8 cellular contexts compared by ENCODE assay signal in the genomic region with DNA sequence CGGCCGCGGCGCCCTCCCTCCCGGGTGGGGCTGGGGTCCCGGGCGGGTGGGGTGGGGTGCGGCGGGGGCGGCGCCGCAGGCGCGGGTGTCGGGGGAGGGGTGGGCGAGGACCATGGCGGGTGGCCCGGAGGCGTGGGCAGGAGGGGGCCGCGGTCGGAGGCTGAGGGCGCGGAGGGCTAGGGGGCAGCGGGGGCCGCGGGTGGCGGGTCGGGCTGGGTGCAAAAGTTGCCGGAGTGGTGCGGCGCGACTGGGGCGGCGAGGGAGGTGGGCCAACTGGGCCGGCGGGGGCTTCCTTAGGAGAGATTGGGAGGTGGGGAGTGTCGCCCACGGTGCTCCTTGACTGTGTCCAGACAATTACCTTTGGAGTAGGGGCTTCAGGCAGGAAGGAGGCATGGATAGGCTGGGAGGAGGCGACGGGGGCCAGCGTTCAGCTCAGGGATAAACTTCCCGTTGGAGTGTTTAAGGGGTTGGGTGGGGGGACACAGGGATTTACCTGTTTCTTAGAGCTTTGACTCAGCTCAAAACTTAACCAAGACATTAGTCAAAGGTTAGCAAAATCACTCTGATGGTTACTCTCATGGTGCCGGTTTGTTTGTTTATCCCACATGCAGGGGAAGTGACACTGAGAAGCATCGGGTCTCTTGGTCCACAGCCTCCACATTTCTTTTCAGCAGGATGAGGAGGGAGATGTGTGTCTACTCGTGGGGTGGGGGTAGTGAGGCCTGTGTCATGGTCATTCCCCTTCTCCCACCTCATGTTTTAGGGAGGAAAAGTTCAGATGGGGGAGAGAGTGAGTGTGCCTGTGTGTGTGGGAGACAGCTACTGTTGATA. TPM values are rescaled to one million over a fixed set of nuclear protein-coding genes. Genes with fewer than 3 reads are reported as not detected.
DNase-seq lines count a peak whose midpoint lies in the region; ATAC-seq, FAIRE-seq and TF ChIP-seq lines count a peak whose summit lies in the region.

No MANE protein-coding gene starts in this region.

- H4K20me1 ChIP-seq in BLaER1: peaks cover 50% of the 10 kb centered on the region
- H4K20me1 ChIP-seq in K562 (replicated peaks; ENCODE audit: control insufficient read depth, insufficient read depth, low read length): no peaks in the 10 kb centered on the region

- H3K4me2 ChIP-seq in BLaER1 (peak overlapping the region; percentile 92), K562 (ENCODE audit: insufficient read depth, low read length) (peak overlapping the region; percentile 92), skeletal muscle satellite cell (ENCODE audit: low read length) (peak overlapping the region; percentile 80)

- no peaks in the 10 kb centered on the region for H3K9me1 ChIP-seq in K562 (ENCODE audit: control insufficient read depth, insufficient read depth, low read length)

- peaks cover 34% of the 10 kb centered on the region for H3K4me1 Mint-ChIP-seq in T-helper 17 cell

- H3K9me3 ChIP-seq in BLaER1 (no peaks in the 10 kb centered on the region), T-helper 17 cell (ENCODE audit: control insufficient read depth, low read length, poor library complexity, severe bottlenecking) (no peaks in the 10 kb centered on the region), K562 (replicated peaks; ENCODE audit: control insufficient read depth, insufficient read depth, low read depth, low read length) (0 out of 2 replicates have a peak, but pooled peaks cover 3% of the 10 kb centered on the region), iPS-20b (ENCODE audit: insufficient read depth, low read depth, low read length) (no peaks in the 10 kb centered on the region), skeletal muscle satellite cell (replicated peaks; ENCODE audit: low read length) (no peaks in the 10 kb centered on the region)

- H3K9ac ChIP-seq in BLaER1 (peak overlapping the region; percentile 92), K562 (ENCODE audit: insufficient read depth in 1 of 2, low read depth in 2 of 2, low read length in 2 of 2) (peak overlapping the region; percentile 78 to 97), iPS-20b (ENCODE audit: low read depth, low read length) (peak overlapping the region; percentile 87), skeletal muscle satellite cell (ENCODE audit: low read depth, low read length) (peak overlapping the region; percentile 89)

- intact Hi-C loops in K562 (cut with micrococcal nuclease): loop anchor here (2.0 to 5.0 kb wide), 2 partner anchors 41 to 90 kb away; partner anchors contain the start of gene CEP120

- 0% methylated on average over 7 of the region's 46 CpGs for WGBS in K562 (ENCODE audit: insufficient coverage, low coverage, missing lambda C conversion rate)

- no peak for TF ChIP-seq POLR2A in K562 (conservative IDR thresholded peaks at IDR 0.05)

- H3K27me3 ChIP-seq in BLaER1 (no peaks in the 10 kb centered on the region), K562 (ENCODE audit: control insufficient read depth in 2 of 2, insufficient read depth in 2 of 2, low read length in 2 of 2) (no peaks in the 10 kb centered on the region), iPS-20b (ENCODE audit: insufficient read depth, low read length) (no peaks in the 10 kb centered on the region), skeletal muscle satellite cell (ENCODE audit: control insufficient read depth, insufficient read depth, low read length) (no peaks in the 10 kb centered on the region)

- no peak for TF ChIP-seq RAD21 in K562 (CRISPR knock-in tag; conservative IDR thresholded peaks at IDR 0.05 in 1 of 2, IDR thresholded peaks at IDR 0.05 in 1 of 2)

- no peak for TF ChIP-seq CTCF in K562 (IDR thresholded peaks at IDR 0.05 in 2 of 3, conservative IDR thresholded peaks at IDR 0.05 in 1 of 3; ENCODE audit: insufficient read depth in 2 of 3, low read depth in 1 of 3, low read length in 3 of 3)

- no peaks in the 10 kb centered on the region for H3K27me3 Mint-ChIP-seq in T-helper 17 cell

- H3K4me3 ChIP-seq in BLaER1: peak overlapping the region; percentile 88
- peak overlapping the region; percentile 81 for H3K4me3 ChIP-seq in K562
- H3K4me3 ChIP-seq in iPS-20b (ENCODE audit: low read length): peak overlapping the region; percentile 86
- H3K4me3 ChIP-seq in skeletal muscle satellite cell (ENCODE audit: low read length): peak overlapping the region; percentile 91

- H2AFZ ChIP-seq in K562 (ENCODE audit: low read depth, low read length): peak overlapping the region; percentile 81

- BruUV-seq in K562 (replicated peaks; lab: Mats Ljungman, UMichigan): no TSS peak

- CTCF ChIA-PET in K562 (lab: Yijun Ruan, JAX; ENCODE audit: low intra/inter-chr PET ratio): no interaction called here

- peak; percentile 80 for FAIRE-seq in K562 (lab: Jason Lieb, UNC)

- ATAC-seq in GM19372 (IDR thresholded peaks at IDR 0.05; ENCODE audit: low read depth, unreplicated experiment): peak; percentile 17
- ATAC-seq in HG03469 (IDR thresholded peaks at IDR 0.05; ENCODE audit: unreplicated experiment): peak; percentile 18
- ATAC-seq in T-helper 17 cell: no peak
- ATAC-seq in K562: peak; percentile 35

- TF ChIP-seq EP300 in K562 (IDR thresholded peaks at IDR 0.05; ENCODE audit: low read length): no peak

- no peaks in the 10 kb centered on the region for H3K36me3 ChIP-seq in BLaER1
- H3K36me3 ChIP-seq in K562 (ENCODE audit: control insufficient read depth, insufficient read depth, low read length): no peaks in the 10 kb centered on the region
- no peaks in the 10 kb centered on the region for H3K36me3 ChIP-seq in iPS-20b (ENCODE audit: insufficient read depth, low read depth, low read length)
- H3K36me3 ChIP-seq in skeletal muscle satellite cell (ENCODE audit: insufficient read depth, low read length): no peaks in the 10 kb centered on the region

- in situ Hi-C loops in K562 (cut with MboI): no loop called here

- H3K4me1 ChIP-seq in BLaER1 (peaks cover 15% of the 10 kb centered on the region), K562 (replicated peaks in 1 of 2; ENCODE audit: control insufficient read depth in 2 of 2, insufficient read depth in 2 of 2, low read length in 2 of 2) (peaks cover 0 to 9% of the 10 kb centered on the region in 2 experiments; a peak in 3 of 5 replicates), iPS-20b (ENCODE audit: insufficient read depth, low read length) (peaks cover 33% of the 10 kb centered on the region), skeletal muscle satellite cell (ENCODE audit: control insufficient read depth, insufficient read depth, low read length) (peaks cover 23% of the 10 kb centered on the region)

- peaks cover 52% of the 10 kb centered on the region for H3K79me2 ChIP-seq in K562 (ENCODE audit: control insufficient read depth, insufficient read depth, low read length)

- peak overlapping the region; percentile 96 for H3K4me3 Mint-ChIP-seq in T-helper 17 cell

- peak overlapping the region; percentile 93 for H3K27ac ChIP-seq in BLaER1
- H3K27ac ChIP-seq in K562 (ENCODE audit: extremely low read depth, low read depth, low read length): peak overlapping the region; percentile 75
- H3K27ac ChIP-seq in iPS-20b (ENCODE audit: low read length): peak overlapping the region; percentile 7

- POLR2A ChIA-PET in K562 (lab: Yijun Ruan, JAX): interaction anchor here (0.7 to 1.7 kb wide), 6 partner anchors 9 to 1131 kb away, joined by 3 to 5 read pairs (median 4); partner anchors contain the start of gene CEP120

- peaks cover 3% of the 10 kb centered on the region for H3K36me3 Mint-ChIP-seq in T-helper 17 cell (ENCODE audit: low read depth)

- H3K27ac Mint-ChIP-seq in T-helper 17 cell: peak overlapping the region; percentile 95

- DNase-seq in T-helper 17 cell (peak; percentile 7 to 27 (median 21)), K562 (ENCODE audit: extremely low read depth in 1 of 4, low spot score in 3 of 4) (peak; percentile 48 to 67 (median 63)), NCI-H146 (lab: John Stamatoyannopoulos, UW) (no peak)

TF ChIP-seq in K562, 482 proteins besides CTCF, POLR2A, EP300 and RAD21 (continues in another document):
- TF ChIP-seq ZC3H8 (IDR thresholded peaks at IDR 0.05) (no peak), KDM1A (IDR thresholded peaks at IDR 0.05) (0 out of 4 replicates have a peak, but pooled peaks of 1 of the 2 experiments have one; percentile 20), OTX1 (CRISPR knock-in tag; IDR thresholded peaks at IDR 0.05) (0 out of 2 replicates have a peak, but pooled peaks have one; percentile 18)

RNA-seq across cellular contexts. Expression of gene CSNK1G3, which starts 0.9 kb away (rescaled TPM):
- total RNA-seq in T-helper 17 cell (10 to 100 TPM; 61.8 to 65.7 TPM), K562 (2014; rRNA removed) (13.2 and 14.0 TPM in 2 replicates), K562 (2014; rRNA removed; fragmentation: Illumina TruSeq; extraction: Trizol) (21.9 and 26.4 TPM in 2 replicates), K562 (2015; rRNA removed; fragmentation: Illumina TruSeq; extraction: Trizol) (21.2 and 21.3 TPM in 2 replicates), K562 (2021) (26.2 and 27.6 TPM in 2 replicates)
- 8.0 and 26.5 TPM in 2 replicates for total RNA-seq in K562 (2011; cell fraction: chromatin; rRNA removed; ENCODE audit: low replicate concordance)
- 1.5 and 3.0 TPM in 2 replicates for total RNA-seq in K562 (2011; cell fraction: nucleolus; rRNA removed)
- total RNA-seq in K562 (2011; cell fraction: nucleoplasm; rRNA removed): 6.6 and 7.8 TPM in 2 replicates
- polyA plus RNA-seq in K562 (2011; rRNA removed) (5.4 and 13.6 TPM in 2 replicates), K562 (2014; fragmentation: Illumina TruSeq; extraction: Trizol) (22.5 and 23.5 TPM in 2 replicates), K562 (2014; fragmentation: Nextera tagmentation; extraction: Ambion mirVana) (10 to 100 TPM in 1 of 2 experiments, 1 to 10 TPM in 1; 8.3 to 11.4 TPM), K562 (2014; rRNA removed) (14.7 and 16.5 TPM in 2 replicates)
- polyA plus RNA-seq in K562 (2011; cell fraction: cytosol; rRNA removed): 1.8 and 3.3 TPM in 2 replicates
- 2.2 and 5.3 TPM in 2 replicates for polyA plus RNA-seq in K562 (2011; cell fraction: nucleus; rRNA removed)
- polyA plus RNA-seq in K562 (2012): 12.4 and 13.5 TPM in 2 replicates
- polyA minus RNA-seq in K562 (2011; rRNA and poly(A)+ RNA removed): 18.8 and 31.0 TPM in 2 replicates
- polyA minus RNA-seq in K562 (2011; cell fraction: cytosol; rRNA and poly(A)+ RNA removed): 5.4 and 15.3 TPM in 2 replicates
- 7.8 and 9.4 TPM in 2 replicates for polyA minus RNA-seq in K562 (2011; cell fraction: nucleus; rRNA and poly(A)+ RNA removed)
- 37.8 and 46.9 TPM in 2 replicates for total RNA-seq in skeletal muscle satellite cell (2012; rRNA removed)

Comparison
In these comparisons a context has a peak if more than half of its experiments do, and no peak if none do; other contexts are left out.
1. H3K27ac ChIP-seq: peak in every context shown above with its lines; median percentile 93 in BLaER1; 75 in K562; 7 in iPS-20b.